10 cellular contexts compared by ENCODE assay signal in the genomic region with DNA sequence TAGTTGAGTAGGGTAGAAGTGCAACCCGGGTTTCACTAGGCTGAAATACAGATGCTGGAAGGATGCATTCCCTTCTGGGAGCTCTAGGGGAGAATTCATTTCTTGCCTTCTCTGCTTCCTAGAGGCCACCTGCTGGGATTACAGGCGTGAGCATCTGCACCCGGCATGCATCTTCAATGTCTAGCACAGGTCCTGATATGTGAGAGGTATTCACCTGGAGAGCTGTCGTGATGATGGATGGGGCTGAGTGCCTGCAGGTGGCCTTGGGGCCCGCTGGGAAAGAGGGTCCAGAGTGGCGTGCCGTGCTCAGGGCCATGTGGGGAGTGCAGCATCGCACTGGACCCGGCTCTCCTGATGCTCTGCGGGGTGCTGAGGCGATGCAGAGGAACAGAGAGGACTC. TPM values are rescaled to one million over a fixed set of nuclear protein-coding genes. Genes with fewer than 3 reads are reported as not detected.
DNase-seq lines count a peak whose midpoint lies in the region; ATAC-seq, FAIRE-seq and TF ChIP-seq lines count a peak whose summit lies in the region.
"Had no signal": no experiment of that assay in that cellular context is flagged by ENCODE, and none has a peak within 500 bp of the region (broad histone marks: within the 10 kb centered on the region; RNA-seq: fewer than 3 reads in every experiment).

No MANE protein-coding gene starts in this region.

- POLR2A ChIA-PET in HepG2 (lab: Yijun Ruan, JAX), result no interaction called here
- POLR2A ChIA-PET in OCI-LY7 (lab: Charles Lee), result interaction anchor here (1.1 kb wide), 1 partner anchor 12 kb away, joined by 3 read pairs; no protein-coding TSS in a partner anchor

- no peak overlapping the region for H2BK120ac ChIP-seq in mesendoderm (ENCODE audit: low read depth, low read length)

- H4K20me1 ChIP-seq in HepG2 (ENCODE audit: insufficient read depth, low read length), result no peaks in the 10 kb centered on the region
- no peaks in the 10 kb centered on the region for H4K20me1 ChIP-seq in OCI-LY7 (ENCODE audit: insufficient read depth, low read length)

- H3K4me3 ChIP-seq in HepG2 (replicated peaks in 1 of 3; ENCODE audit: insufficient read depth in 1 of 3, low read depth in 2 of 3, low read length in 3 of 3) (no peak overlapping the region), right lobe of liver (no peak overlapping the region), epithelial cell of proximal tubule (ENCODE audit: low read depth, low read length) (no peak overlapping the region), mesendoderm (ENCODE audit: low read length) (no peak overlapping the region), OCI-LY7 (ENCODE audit: low read depth, low read length, poor library complexity, severe bottlenecking) (no peak overlapping the region)

- no peak overlapping the region for H2BK5ac ChIP-seq in mesendoderm (ENCODE audit: low read length)

- H3K9me2 ChIP-seq in OCI-LY7 (ENCODE audit: insufficient read depth, low read length), result no peaks in the 10 kb centered on the region

- no peaks in the 10 kb centered on the region for H3K79me2 ChIP-seq in HepG2 (ENCODE audit: insufficient read depth, low read length)
- no peaks in the 10 kb centered on the region for H3K79me2 ChIP-seq in mesendoderm (ENCODE audit: control insufficient read depth, insufficient read depth, low read length)
- no peaks in the 10 kb centered on the region for H3K79me2 ChIP-seq in OCI-LY7 (ENCODE audit: insufficient read depth, low read depth, low read length)

- no peak overlapping the region for H3K56ac ChIP-seq in mesendoderm (ENCODE audit: low read length)

- H3K4ac ChIP-seq in mesendoderm (ENCODE audit: low read depth, low read length), result no peak overlapping the region

- ATAC-seq in HepG2 (peak; percentile 64), right lobe of liver (no peak), HG02588 (IDR thresholded peaks at IDR 0.05; ENCODE audit: unreplicated experiment) (no peak)

- H3K4me2 ChIP-seq in HepG2 (ENCODE audit: low read depth, low read length), result no peak overlapping the region
- H3K4me2 ChIP-seq in mesendoderm (ENCODE audit: low read length), result no peak overlapping the region
- no peak overlapping the region for H3K4me2 ChIP-seq in OCI-LY7 (ENCODE audit: low read length)

- H3K4me1 ChIP-seq in HepG2 (ENCODE audit: insufficient read depth, low read length), result peaks cover 42% of the 10 kb centered on the region
- H3K4me1 ChIP-seq in right lobe of liver, result no peaks in the 10 kb centered on the region
- H3K4me1 ChIP-seq in mesendoderm (ENCODE audit: control insufficient read depth, low read depth, low read length), result no peaks in the 10 kb centered on the region
- peaks cover 4% of the 10 kb centered on the region for H3K4me1 ChIP-seq in OCI-LY7 (ENCODE audit: insufficient read depth, low read length, poor library complexity, severe bottlenecking)

- no TSS peak for BruUV-seq in HepG2 (replicated peaks; lab: Mats Ljungman, UMichigan)
- no TSS peak for BruUV-seq in OCI-LY7 (replicated peaks; lab: Mats Ljungman, UMichigan)

- no peak for DNase-seq in HepG2 (ENCODE audit: low spot score)
- no peak for DNase-seq in right lobe of liver
- peak; percentile 87 for DNase-seq in NCI-H510A treated with DMSO at 0.1 percent for 48 hours (lab: John Stamatoyannopoulos, UW)
- DNase-seq in epithelial cell of proximal tubule (ENCODE audit: low read depth), result no peak
- DNase-seq in mesendoderm, result no peak
- no peak for DNase-seq in OCI-LY7 (ENCODE audit: low spot score)
- no peak for DNase-seq in SKM-1 treated with dmso at 0.1 percent for 144 hours (lab: John Stamatoyannopoulos, UW; ENCODE audit: unreplicated experiment)
- DNase-seq: NCI-H1105 treated with DMSO at 0.1 percent for 48 hours, occipital lobe had no signal

- WGBS in HepG2 (ENCODE audit: low lambda C conversion rate), result 40% methylated on average over 11 of the region's 11 CpGs
- WGBS in right lobe of liver (ENCODE audit: insufficient coverage, low coverage, low lambda C conversion rate, missing lambda C conversion rate), result 47% methylated on average over 8 of the region's 11 CpGs
- WGBS in mesendoderm (ENCODE audit: extremely low coverage, insufficient coverage, low lambda C conversion rate), result no CpG with 5 or more reads among the region's 11 CpGs

- no peak overlapping the region for H2AK5ac ChIP-seq in mesendoderm (ENCODE audit: low read length)

- FAIRE-seq in HepG2 (lab: Jason Lieb, UNC), result no peak

- no peak overlapping the region for H4K5ac ChIP-seq in mesendoderm (ENCODE audit: low read length)

- H2AFZ ChIP-seq in HepG2 (ENCODE audit: low read length) (no peak overlapping the region), OCI-LY7 (ENCODE audit: low read length) (no peak overlapping the region)

- in situ Hi-C loops in HepG2 (cut with HindIII; ENCODE audit: extremely low pct_ligation_motif_present, low pct_unique_long_range_greater_than_20kb), result no loop called here

- H3K27me3 ChIP-seq in HepG2 (ENCODE audit: control insufficient read depth in 1 of 2, insufficient read depth in 2 of 2, low read length in 2 of 2), result peaks cover 3 to 38% of the 10 kb centered on the region in 2 experiments; a peak in 4 of 5 replicates
- H3K27me3 ChIP-seq in right lobe of liver, result no peaks in the 10 kb centered on the region
- H3K27me3 ChIP-seq in mesendoderm (ENCODE audit: insufficient read depth, low read length, poor library complexity), result no peaks in the 10 kb centered on the region

- H3K23ac ChIP-seq in mesendoderm (ENCODE audit: low read length), result no peak overlapping the region

- H3K27ac ChIP-seq in HepG2 (ENCODE audit: extremely low read length, insufficient read depth, low read length), result no peak overlapping the region
- H3K27ac ChIP-seq in right lobe of liver, result no peak overlapping the region
- H3K27ac ChIP-seq in mesendoderm (ENCODE audit: low read depth, low read length), result no peak overlapping the region
- H3K27ac ChIP-seq in OCI-LY7 (ENCODE audit: low read depth, low read length, poor library complexity, severe bottlenecking), result no peak overlapping the region

- no peak overlapping the region for H3K18ac ChIP-seq in mesendoderm (ENCODE audit: low read length)

- CTCF ChIA-PET in HepG2 (lab: Yijun Ruan, JAX; ENCODE audit: low intra/inter-chr PET ratio, low total read pairs), result no interaction called here
- CTCF ChIA-PET in OCI-LY7 (lab: Charles Lee; ENCODE audit: unreplicated experiment), result no interaction called here

- H3K9ac ChIP-seq in HepG2 (ENCODE audit: insufficient read depth, low read depth, low read length) (no peak overlapping the region), mesendoderm (ENCODE audit: low read length) (no peak overlapping the region)

- TF ChIP-seq EP300 in HepG2 (IDR thresholded peaks at IDR 0.05; ENCODE audit: low read depth in 2 of 2, low read length in 2 of 2) (no peak), HepG2 (CRISPR knock-in tag; IDR thresholded peaks at IDR 0.05; ENCODE audit: borderline replicate concordance) (no peak)

- H3K9me3 ChIP-seq in HepG2 (ENCODE audit: low read length) (no peaks in the 10 kb centered on the region), right lobe of liver (no peaks in the 10 kb centered on the region), OCI-LY7 (ENCODE audit: low read length) (no peaks in the 10 kb centered on the region)

- intact Hi-C loops in HepG2 (cut with micrococcal nuclease; ENCODE audit: unreplicated experiment) (no loop called here), right lobe of liver (cut with DNase I) (no loop called here), OCI-LY7 (cut with micrococcal nuclease; ENCODE audit: unreplicated experiment) (no loop called here)

- no peaks in the 10 kb centered on the region for H3K79me1 ChIP-seq in mesendoderm (ENCODE audit: low read length)

- no peak overlapping the region for H2BK15ac ChIP-seq in mesendoderm (replicated peaks; ENCODE audit: low read depth)

- no peak overlapping the region for H4K8ac ChIP-seq in mesendoderm (ENCODE audit: low read depth, low read length)

- H3K36me3 ChIP-seq in HepG2 (replicated peaks in 1 of 2; ENCODE audit: control insufficient read depth in 1 of 2, insufficient read depth in 2 of 2, low read length in 2 of 2), result no peaks in the 10 kb centered on the region
- no peaks in the 10 kb centered on the region for H3K36me3 ChIP-seq in right lobe of liver
- H3K36me3 ChIP-seq in mesendoderm (ENCODE audit: control insufficient read depth, insufficient read depth, low read length), result no peaks in the 10 kb centered on the region
- H3K36me3 ChIP-seq in OCI-LY7 (ENCODE audit: insufficient read depth, low read length), result no peaks in the 10 kb centered on the region

- no peak for TF ChIP-seq CTCF in HepG2 (CRISPR knock-in tag; IDR thresholded peaks at IDR 0.05)
- no peak for TF ChIP-seq CTCF in right lobe of liver (IDR thresholded peaks at IDR 0.05)
- peak; percentile 10 for TF ChIP-seq CTCF in epithelial cell of proximal tubule (conservative IDR thresholded peaks at IDR 0.05; ENCODE audit: low read depth, low read length)
- no peak for TF ChIP-seq CTCF in OCI-LY7 (conservative IDR thresholded peaks at IDR 0.05; ENCODE audit: low read length)

- TF ChIP-seq RAD21 in HepG2 (CRISPR knock-in tag; IDR thresholded peaks at IDR 0.05), result no peak

- TF ChIP-seq POLR2A in HepG2 (IDR thresholded peaks at IDR 0.05; ENCODE audit: insufficient read depth in 1 of 2, low read depth in 2 of 2, low read length in 2 of 2), result no peak
- TF ChIP-seq POLR2A in right lobe of liver (IDR thresholded peaks at IDR 0.05), result no peak

RNA-seq across cellular contexts. Expression of gene NTSR2, which starts 6.6 kb away (rescaled TPM):
- not detected in 2 replicates for total RNA-seq in HepG2 (2016; rRNA removed; fragmentation: Illumina TruSeq; extraction: Trizol)
- total RNA-seq in HepG2 (2016; cell fraction: cytosol; rRNA removed; fragmentation: Illumina TruSeq; extraction: Trizol; ENCODE audit: low read depth), result not detected in 2 replicates
- not detected in 2 replicates for total RNA-seq in HepG2 (2016; cell fraction: insoluble cytoplasmic fraction; rRNA removed; fragmentation: Illumina TruSeq; extraction: Trizol)
- total RNA-seq in HepG2 (2016; cell fraction: membrane; rRNA removed; fragmentation: Illumina TruSeq; extraction: Trizol), result not detected in 2 replicates
- not detected in 2 replicates for total RNA-seq in HepG2 (2016; cell fraction: nucleus; rRNA removed; fragmentation: Illumina TruSeq; extraction: Trizol)
- not detected in 2 replicates for polyA plus RNA-seq in HepG2 (2011; rRNA removed)
- polyA plus RNA-seq in HepG2 (2011; cell fraction: cytosol; rRNA removed), result not detected in 2 replicates
- polyA plus RNA-seq in HepG2 (2011; cell fraction: nucleus; rRNA removed), result not detected in 2 replicates
- polyA plus RNA-seq in HepG2 (2012), result not detected in 2 replicates
- not detected in 2 replicates for polyA plus RNA-seq in HepG2 (2016; cell fraction: cytosol; fragmentation: Illumina TruSeq; extraction: Trizol; ENCODE audit: low read depth)
- polyA plus RNA-seq in HepG2 (2016; cell fraction: insoluble cytoplasmic fraction; fragmentation: Illumina TruSeq; extraction: Trizol; ENCODE audit: low read depth), result not detected in 2 replicates
- polyA plus RNA-seq in HepG2 (2016; cell fraction: membrane; fragmentation: Illumina TruSeq; extraction: Trizol; ENCODE audit: low read depth), result not detected in 2 replicates
- polyA plus RNA-seq in HepG2 (2016; cell fraction: nucleus; fragmentation: Illumina TruSeq; extraction: Trizol; ENCODE audit: insufficient read depth, low read depth), result not detected in 2 replicates
- not detected in 2 replicates for polyA minus RNA-seq in HepG2 (2011; rRNA and poly(A)+ RNA removed; ENCODE audit: low replicate concordance)
- not detected in 2 replicates for polyA minus RNA-seq in HepG2 (2011; cell fraction: cytosol; rRNA and poly(A)+ RNA removed)
- not detected in 2 replicates for polyA minus RNA-seq in HepG2 (2011; cell fraction: nucleus; rRNA and poly(A)+ RNA removed)
- total RNA-seq in right lobe of liver, result not detected
- not detected in 2 replicates for total RNA-seq in epithelial cell of proximal tubule
- polyA plus RNA-seq in mesendoderm (2013, experiment 1 of 2), result 0.04 TPM
- polyA plus RNA-seq in mesendoderm (2013, experiment 2 of 2), result 0.06 TPM
- total RNA-seq in OCI-LY7 (2014; rRNA removed; shearing (Covaris generic)), result not detected in 2 replicates
- total RNA-seq in OCI-LY7 (2022), result not detected in 2 replicates
